1 cellular context compared by ENCODE assay signal in the genomic region with DNA sequence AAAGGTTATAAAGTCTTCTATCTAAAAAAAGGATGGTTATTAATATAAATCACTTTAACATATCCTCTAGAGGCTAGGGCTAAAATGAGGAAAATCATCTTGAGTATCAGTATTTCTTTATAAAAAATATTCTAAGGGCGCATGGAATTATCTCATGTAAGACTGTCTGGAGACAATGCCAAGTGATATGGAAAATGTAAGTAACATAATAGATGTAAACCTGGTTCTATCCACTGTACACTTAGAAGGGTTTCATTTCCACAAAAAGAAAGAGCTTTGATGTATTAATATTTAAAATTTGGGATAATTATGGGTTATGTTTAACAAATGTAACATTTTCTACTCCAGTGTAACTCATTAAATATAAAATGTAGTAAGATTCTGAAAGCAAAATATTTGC.
TF ChIP-seq lines count a peak whose summit lies in the region.

No MANE protein-coding gene starts in this region.

TF ChIP-seq in GM12878, 131 proteins besides CTCF, POLR2A, EP300 and RAD21:
- TF ChIP-seq, protein P1, sequence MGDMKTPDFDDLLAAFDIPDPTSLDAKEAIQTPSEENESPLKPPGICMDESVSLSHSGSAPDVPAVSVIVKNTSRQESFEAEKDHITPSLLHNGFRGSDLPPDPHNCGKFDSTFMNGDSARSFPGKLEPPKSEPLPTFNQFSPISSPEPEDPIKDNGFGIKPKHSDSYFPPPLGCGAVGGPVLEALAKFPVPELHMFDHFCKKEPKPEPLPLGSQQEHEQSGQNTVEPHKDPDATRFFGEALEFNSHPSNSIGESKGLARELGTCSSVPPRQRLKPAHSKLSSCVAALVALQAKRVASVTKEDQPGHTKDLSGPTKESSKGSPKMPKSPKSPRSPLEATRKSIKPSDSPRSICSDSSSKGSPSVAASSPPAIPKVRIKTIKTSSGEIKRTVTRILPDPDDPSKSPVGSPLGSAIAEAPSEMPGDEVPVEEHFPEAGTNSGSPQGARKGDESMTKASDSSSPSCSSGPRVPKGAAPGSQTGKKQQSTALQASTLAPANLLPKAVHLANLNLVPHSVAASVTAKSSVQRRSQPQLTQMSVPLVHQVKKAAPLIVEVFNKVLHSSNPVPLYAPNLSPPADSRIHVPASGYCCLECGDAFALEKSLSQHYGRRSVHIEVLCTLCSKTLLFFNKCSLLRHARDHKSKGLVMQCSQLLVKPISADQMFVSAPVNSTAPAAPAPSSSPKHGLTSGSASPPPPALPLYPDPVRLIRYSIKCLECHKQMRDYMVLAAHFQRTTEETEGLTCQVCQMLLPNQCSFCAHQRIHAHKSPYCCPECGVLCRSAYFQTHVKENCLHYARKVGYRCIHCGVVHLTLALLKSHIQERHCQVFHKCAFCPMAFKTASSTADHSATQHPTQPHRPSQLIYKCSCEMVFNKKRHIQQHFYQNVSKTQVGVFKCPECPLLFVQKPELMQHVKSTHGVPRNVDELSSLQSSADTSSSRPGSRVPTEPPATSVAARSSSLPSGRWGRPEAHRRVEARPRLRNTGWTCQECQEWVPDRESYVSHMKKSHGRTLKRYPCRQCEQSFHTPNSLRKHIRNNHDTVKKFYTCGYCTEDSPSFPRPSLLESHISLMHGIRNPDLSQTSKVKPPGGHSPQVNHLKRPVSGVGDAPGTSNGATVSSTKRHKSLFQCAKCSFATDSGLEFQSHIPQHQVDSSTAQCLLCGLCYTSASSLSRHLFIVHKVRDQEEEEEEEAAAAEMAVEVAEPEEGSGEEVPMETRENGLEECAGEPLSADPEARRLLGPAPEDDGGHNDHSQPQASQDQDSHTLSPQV (IDR thresholded peaks at IDR 0.05) = no peak
- TF ChIP-seq SMC3 (IDR thresholded peaks at IDR 0.05; ENCODE audit: borderline replicate concordance, low read length) (no peak), RBBP5 (conservative IDR thresholded peaks at IDR 0.05) (no peak), ZBED1 (IDR thresholded peaks at IDR 0.05; ENCODE audit: borderline replicate concordance) (no peak), RUNX3 (IDR thresholded peaks at IDR 0.05; ENCODE audit: low read length) (no peak), JUND (IDR thresholded peaks at IDR 0.05; ENCODE audit: low read depth, low read length) (no peak), HDAC2 (IDR thresholded peaks at IDR 0.05) (no peak), SPI1 (IDR thresholded peaks at IDR 0.05; ENCODE audit: borderline replicate concordance, insufficient read depth, low read depth, low read length) (no peak)
- TF ChIP-seq, protein P2, sequence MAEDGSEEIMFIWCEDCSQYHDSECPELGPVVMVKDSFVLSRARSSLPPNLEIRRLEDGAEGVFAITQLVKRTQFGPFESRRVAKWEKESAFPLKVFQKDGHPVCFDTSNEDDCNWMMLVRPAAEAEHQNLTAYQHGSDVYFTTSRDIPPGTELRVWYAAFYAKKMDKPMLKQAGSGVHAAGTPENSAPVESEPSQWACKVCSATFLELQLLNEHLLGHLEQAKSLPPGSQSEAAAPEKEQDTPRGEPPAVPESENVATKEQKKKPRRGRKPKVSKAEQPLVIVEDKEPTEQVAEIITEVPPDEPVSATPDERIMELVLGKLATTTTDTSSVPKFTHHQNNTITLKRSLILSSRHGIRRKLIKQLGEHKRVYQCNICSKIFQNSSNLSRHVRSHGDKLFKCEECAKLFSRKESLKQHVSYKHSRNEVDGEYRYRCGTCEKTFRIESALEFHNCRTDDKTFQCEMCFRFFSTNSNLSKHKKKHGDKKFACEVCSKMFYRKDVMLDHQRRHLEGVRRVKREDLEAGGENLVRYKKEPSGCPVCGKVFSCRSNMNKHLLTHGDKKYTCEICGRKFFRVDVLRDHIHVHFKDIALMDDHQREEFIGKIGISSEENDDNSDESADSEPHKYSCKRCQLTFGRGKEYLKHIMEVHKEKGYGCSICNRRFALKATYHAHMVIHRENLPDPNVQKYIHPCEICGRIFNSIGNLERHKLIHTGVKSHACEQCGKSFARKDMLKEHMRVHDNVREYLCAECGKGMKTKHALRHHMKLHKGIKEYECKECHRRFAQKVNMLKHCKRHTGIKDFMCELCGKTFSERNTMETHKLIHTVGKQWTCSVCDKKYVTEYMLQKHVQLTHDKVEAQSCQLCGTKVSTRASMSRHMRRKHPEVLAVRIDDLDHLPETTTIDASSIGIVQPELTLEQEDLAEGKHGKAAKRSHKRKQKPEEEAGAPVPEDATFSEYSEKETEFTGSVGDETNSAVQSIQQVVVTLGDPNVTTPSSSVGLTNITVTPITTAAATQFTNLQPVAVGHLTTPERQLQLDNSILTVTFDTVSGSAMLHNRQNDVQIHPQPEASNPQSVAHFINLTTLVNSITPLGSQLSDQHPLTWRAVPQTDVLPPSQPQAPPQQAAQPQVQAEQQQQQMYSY (CRISPR knock-in tag; IDR thresholded peaks at IDR 0.05) = no peak
- TF ChIP-seq, protein P3, sequence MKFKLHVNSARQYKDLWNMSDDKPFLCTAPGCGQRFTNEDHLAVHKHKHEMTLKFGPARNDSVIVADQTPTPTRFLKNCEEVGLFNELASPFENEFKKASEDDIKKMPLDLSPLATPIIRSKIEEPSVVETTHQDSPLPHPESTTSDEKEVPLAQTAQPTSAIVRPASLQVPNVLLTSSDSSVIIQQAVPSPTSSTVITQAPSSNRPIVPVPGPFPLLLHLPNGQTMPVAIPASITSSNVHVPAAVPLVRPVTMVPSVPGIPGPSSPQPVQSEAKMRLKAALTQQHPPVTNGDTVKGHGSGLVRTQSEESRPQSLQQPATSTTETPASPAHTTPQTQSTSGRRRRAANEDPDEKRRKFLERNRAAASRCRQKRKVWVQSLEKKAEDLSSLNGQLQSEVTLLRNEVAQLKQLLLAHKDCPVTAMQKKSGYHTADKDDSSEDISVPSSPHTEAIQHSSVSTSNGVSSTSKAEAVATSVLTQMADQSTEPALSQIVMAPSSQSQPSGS (IDR thresholded peaks at IDR 0.05; ENCODE audit: low read length) = no peak
